ENCODE assay signal across 16 cellular contexts in the genomic region with DNA sequence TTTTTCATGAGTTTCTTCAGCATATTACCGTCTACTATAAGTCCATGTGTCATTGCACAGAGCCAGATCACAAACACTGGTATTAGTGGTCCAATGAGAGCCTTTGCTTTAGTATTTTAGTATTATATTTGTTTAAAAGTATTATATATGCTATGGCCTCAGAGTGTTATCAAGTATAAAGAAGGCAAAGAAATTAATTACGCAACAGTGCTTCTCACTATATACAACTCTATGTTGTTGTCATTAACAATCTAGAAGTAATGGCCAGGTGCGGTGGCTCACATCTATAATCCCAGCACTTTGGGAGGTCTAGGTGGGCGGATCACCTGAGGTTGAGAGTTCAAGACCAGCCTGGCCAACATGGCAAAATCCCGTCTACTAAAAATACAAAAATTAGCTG. TPM values are rescaled to one million over a fixed set of nuclear protein-coding genes. Genes with fewer than 3 reads are reported as not detected.
DNase-seq lines count a peak whose midpoint lies in the region; ATAC-seq and TF ChIP-seq lines count a peak whose summit lies in the region.
"Had no signal": no experiment of that assay in that cellular context is flagged by ENCODE, and none has a peak within 500 bp of the region (broad histone marks: within the 10 kb centered on the region; RNA-seq: fewer than 3 reads in every experiment).

No MANE protein-coding gene starts in this region.

- DNase-seq in IMR-90 (no peak), activated B cell treated with CpG ODN at 0.5 μM for 24 hours (no peak), middle frontal gyrus (ENCODE audit: extremely low spot score, low spot score) (no peak)
- DNase-seq: BE2C; CD4-positive, alpha-beta memory T cell; DMS79 treated with DMSO at 0.1 percent for 48 hours; EL had no signal

- H3K4me1 ChIP-seq in BLaER1 (peaks cover 11% of the 10 kb centered on the region), IMR-90 (ENCODE audit: control insufficient read depth, insufficient read depth, low read length) (0 out of 2 replicates have a peak, but pooled peaks cover 2% of the 10 kb centered on the region), neutrophil (ENCODE audit: control insufficient read depth in 1 of 2, insufficient read depth in 1 of 2, low read depth in 1 of 2, low read length in 1 of 2) (peaks cover 39 to 49% of the 10 kb centered on the region in 2 experiments)
- H3K4me1 ChIP-seq: HAP-1 had no signal

- dilution Hi-C loops in IMR-90 (cut with HindIII; ENCODE audit: low sequenced_read_pairs, unreplicated experiment): no loop called here

- H3K9me3 ChIP-seq in BLaER1 (no peaks in the 10 kb centered on the region), IMR-90 (ENCODE audit: control insufficient read depth, insufficient read depth, low read length) (no peaks in the 10 kb centered on the region), neutrophil (no peaks in the 10 kb centered on the region)
- H3K9me3 ChIP-seq: BE2C, HAP-1 had no signal

- H3K56ac ChIP-seq in IMR-90 (ENCODE audit: extremely low read depth, insufficient read depth, low read length): no peak overlapping the region

- H3K27me3 ChIP-seq in BLaER1: no peaks in the 10 kb centered on the region
- H3K27me3 ChIP-seq in IMR-90 (ENCODE audit: control insufficient read depth, insufficient read depth, low read length): no peaks in the 10 kb centered on the region
- no peaks in the 10 kb centered on the region for H3K27me3 ChIP-seq in neutrophil
- H3K27me3 ChIP-seq: BE2C had no signal

- H4K20me1 ChIP-seq in BLaER1: no peaks in the 10 kb centered on the region
- no peaks in the 10 kb centered on the region for H4K20me1 ChIP-seq in IMR-90 (ENCODE audit: insufficient read depth, low read length)

- TF ChIP-seq POLR2A in IMR-90 (IDR thresholded peaks at IDR 0.05; ENCODE audit: low read depth, low read length): no peak

- no peak overlapping the region for H2BK5ac ChIP-seq in IMR-90 (ENCODE audit: low read depth, low read length, poor library complexity, severe bottlenecking)

- H3K4ac ChIP-seq in IMR-90 (ENCODE audit: low read depth, low read length): no peak overlapping the region

- H3K36me3 ChIP-seq in BLaER1 (peaks cover 51% of the 10 kb centered on the region), IMR-90 (ENCODE audit: control insufficient read depth, insufficient read depth, low read length) (peaks cover 11% of the 10 kb centered on the region; the same call in 1 of the 2 replicates), neutrophil (peaks cover 5% of the 10 kb centered on the region)

- no TSS peak for BruUV-seq in IMR-90 (replicated peaks; lab: Mats Ljungman, UMichigan)

- H2AK5ac ChIP-seq in IMR-90 (ENCODE audit: low read depth, low read length): no peak overlapping the region

- H2BK120ac ChIP-seq in IMR-90 (ENCODE audit: low read depth, low read length): no peak overlapping the region

- H2BK15ac ChIP-seq in IMR-90 (ENCODE audit: low read depth, low read length): no peak overlapping the region

- no CpG with 5 or more reads among the region's 5 CpGs for WGBS in IMR-90 (ENCODE audit: extremely low coverage in 2 of 2, insufficient read length in 1 of 2), 2 experiments

- intact Hi-C loops in IMR-90 (cut with micrococcal nuclease): no loop called here
- intact Hi-C loops in activated B cell treated with CpG ODN at 0.5 μM for 24 hours (cut with micrococcal nuclease): loop anchor here (5.0 kb wide), 2 partner anchors 35 to 95 kb away; no protein-coding TSS in a partner anchor

- H3K27ac ChIP-seq in BLaER1 (peak overlapping the region; percentile 45; the same call in 1 of the 2 replicates), IMR-90 (ENCODE audit: insufficient read depth, low read length) (no peak overlapping the region), neutrophil (peak overlapping the region; percentile 81)
- H3K27ac ChIP-seq: HL-60, KMS-11 had no signal

- TF ChIP-seq RAD21 in IMR-90 (IDR thresholded peaks at IDR 0.05; ENCODE audit: low read length): no peak

- H3K79me1 ChIP-seq in IMR-90 (ENCODE audit: low read depth in 1 of 2, low read length in 2 of 2): peaks cover 6 to 45% of the 10 kb centered on the region in 2 experiments; a peak in 3 of 4 replicates

- no peak overlapping the region for H3K9ac ChIP-seq in BLaER1
- no peak overlapping the region for H3K9ac ChIP-seq in IMR-90 (ENCODE audit: low read depth, low read length)
- H3K9ac ChIP-seq: KMS-11 had no signal

- no peak overlapping the region; the same call in 1 of the 2 replicates for H3K4me2 ChIP-seq in BLaER1
- no peak overlapping the region for H3K4me2 ChIP-seq in IMR-90 (ENCODE audit: low read depth, low read length)
- H3K4me2 ChIP-seq: KMS-11 had no signal

- H4K91ac ChIP-seq in IMR-90 (ENCODE audit: insufficient read depth, low read depth, low read length): no peak overlapping the region

- H3K4me3 ChIP-seq in BLaER1: no peak overlapping the region
- H3K4me3 ChIP-seq in IMR-90 (ENCODE audit: insufficient read depth, low read depth, low read length): no peak overlapping the region
- H3K4me3 ChIP-seq in neutrophil (ENCODE audit: low read depth in 1 of 2, low read length in 1 of 2): peak overlapping the region in 1 of 2 experiments; percentile 13
- H3K4me3 ChIP-seq: GM12878, HAP-1 had no signal

- peaks cover 5% of the 10 kb centered on the region; the same call in 1 of the 2 replicates for H3K9me1 ChIP-seq in IMR-90 (ENCODE audit: insufficient read depth, low read length)

- no peak for TF ChIP-seq CTCF in IMR-90 (conservative IDR thresholded peaks at IDR 0.05; ENCODE audit: low read depth, low read length)
- TF ChIP-seq CTCF in activated B cell treated with CpG ODN at 0.5 μM for 24 hours (IDR thresholded peaks at IDR 0.05): no peak
- TF ChIP-seq CTCF in neutrophil (IDR thresholded peaks at IDR 0.05): no peak

- H3K23ac ChIP-seq in IMR-90 (ENCODE audit: low read depth, low read length): no peak overlapping the region

- no peak overlapping the region for H2AFZ ChIP-seq in IMR-90 (replicated peaks; ENCODE audit: low read length, poor library complexity)

- CTCF ChIA-PET in IMR-90 (lab: Yijun Ruan, JAX) (no interaction called here), activated B cell treated with CpG ODN at 0.5 μM for 24 hours (lab: Charles Lee) (interaction anchor here (0.9 kb wide), 1 partner anchor 14 kb away, joined by 3 read pairs; no protein-coding TSS in a partner anchor)

- no peaks in the 10 kb centered on the region for H3K27me3 Mint-ChIP-seq in activated B cell treated with CpG ODN at 0.5 μM for 24 hours
- H3K27me3 Mint-ChIP-seq: CD4-positive, alpha-beta memory T cell had no signal

- no peak overlapping the region for H4K8ac ChIP-seq in IMR-90 (ENCODE audit: low read depth in 2 of 2, low read length in 2 of 2)

- no peak overlapping the region for H2AK9ac ChIP-seq in IMR-90 (replicated peaks; ENCODE audit: low read depth, low read length, poor library complexity)

- no peak overlapping the region for H3K18ac ChIP-seq in IMR-90 (ENCODE audit: low read depth, low read length)

- POLR2A ChIA-PET in IMR-90 (lab: Charles Lee; ENCODE audit: unreplicated experiment): no interaction called here
- POLR2A ChIA-PET in activated B cell treated with CpG ODN at 0.5 μM for 24 hours (lab: Charles Lee): interaction anchor here (0.7 kb wide), 1 partner anchor 46 kb away, joined by 3 read pairs; no protein-coding TSS in a partner anchor

- H3K9me3 Mint-ChIP-seq in activated B cell treated with CpG ODN at 0.5 μM for 24 hours: no peaks in the 10 kb centered on the region
- H3K9me3 Mint-ChIP-seq: CD4-positive, alpha-beta memory T cell had no signal

- no peak overlapping the region for H2BK20ac ChIP-seq in IMR-90 (ENCODE audit: low read depth, low read length)

- no peak overlapping the region for H4K5ac ChIP-seq in IMR-90 (ENCODE audit: low read depth, low read length)

- H3K14ac ChIP-seq in IMR-90 (replicated peaks; ENCODE audit: low read depth, low read length): no peak overlapping the region

- H3K27ac Mint-ChIP-seq in activated B cell treated with CpG ODN at 0.5 μM for 24 hours: peak overlapping the region; percentile 89
- H3K27ac Mint-ChIP-seq: CD4-positive, alpha-beta memory T cell had no signal

- ATAC-seq in IMR-90 (ENCODE audit: low read depth): no peak
- ATAC-seq in activated B cell treated with CpG ODN at 0.5 μM for 24 hours (ENCODE audit: low read depth): no peak
- ATAC-seq in GM18907 (IDR thresholded peaks at IDR 0.05; ENCODE audit: unreplicated experiment): no peak
- ATAC-seq in HG03571 (IDR thresholded peaks at IDR 0.05; ENCODE audit: unreplicated experiment): no peak
- ATAC-seq: GM12878 had no signal

- in situ Hi-C loops in IMR-90 (cut with MboI; ENCODE audit: low sequenced_read_pairs): no loop called here

- H3K4me3 Mint-ChIP-seq in activated B cell treated with CpG ODN at 0.5 μM for 24 hours: no peak overlapping the region
- H3K4me3 Mint-ChIP-seq: CD14-positive monocyte; CD4-positive, alpha-beta memory T cell had no signal

- peaks cover 45% of the 10 kb centered on the region for H3K36me3 Mint-ChIP-seq in activated B cell treated with CpG ODN at 0.5 μM for 24 hours (ENCODE audit: low read depth)

- H3K4me1 Mint-ChIP-seq in activated B cell treated with CpG ODN at 0.5 μM for 24 hours: peaks cover 19% of the 10 kb centered on the region

TF ChIP-seq in IMR-90, 13 proteins besides CTCF, POLR2A, EP300 and RAD21:
- no peak for TF ChIP-seq SMC3 (IDR thresholded peaks at IDR 0.05; ENCODE audit: low read depth, low read length)
- TF ChIP-seq USF2 (IDR thresholded peaks at IDR 0.05; ENCODE audit: low read depth, low read length): no peak
- no peak for TF ChIP-seq MXI1 (IDR thresholded peaks at IDR 0.05; ENCODE audit: borderline replicate concordance, low read depth, low read length)
- no peak for TF ChIP-seq CHD1 (IDR thresholded peaks at IDR 0.05; ENCODE audit: low read depth, low read length)
- TF ChIP-seq CEBPB (IDR thresholded peaks at IDR 0.05; ENCODE audit: low read depth, low read length): peak; percentile 78

RNA-seq across cellular contexts. Expression of gene RAPGEF6, which starts 47.1 kb away (rescaled TPM):
- total RNA-seq in IMR-90 (2012; rRNA removed): 18.8 and 30.3 TPM in 2 replicates
- polyA plus RNA-seq in IMR-90 (2012; rRNA removed): 5.1 and 5.8 TPM in 2 replicates
- 1.2 and 1.6 TPM in 2 replicates for polyA plus RNA-seq in IMR-90 (2012; cell fraction: cytosol; rRNA removed)
- polyA plus RNA-seq in IMR-90 (2012; cell fraction: nucleus; rRNA removed; ENCODE audit: low replicate concordance): 2.1 and 15.4 TPM in 2 replicates
- 37.2 and 45.1 TPM in 2 replicates for total RNA-seq in activated B cell treated with CpG ODN at 0.5 μM for 24 hours
